Comparison of ENCODE assay signal across 35 cellular contexts in the genomic region with DNA sequence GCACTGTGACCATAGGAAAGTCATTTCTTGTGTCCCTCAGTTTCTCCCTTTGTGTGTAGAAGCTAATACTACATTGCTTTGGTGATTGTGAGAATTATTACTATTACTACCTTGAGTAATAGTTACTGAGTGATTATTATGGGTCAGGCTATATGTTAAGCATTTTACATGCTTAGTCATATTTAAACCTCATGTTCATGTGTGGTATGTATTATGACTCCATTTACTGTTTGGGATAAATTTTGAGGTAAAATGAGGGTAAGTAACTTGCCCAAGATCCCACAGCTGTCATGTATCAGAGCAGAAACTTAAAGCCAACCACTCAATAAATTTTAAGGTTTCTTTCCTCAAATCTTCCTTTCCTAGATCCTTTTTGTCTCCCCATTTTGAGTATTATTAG. TPM values are rescaled to one million over a fixed set of nuclear protein-coding genes. Genes with fewer than 3 reads are reported as not detected.
DNase-seq lines count a peak whose midpoint lies in the region; ATAC-seq and TF ChIP-seq lines count a peak whose summit lies in the region.
"Had no signal": no experiment of that assay in that cellular context is flagged by ENCODE, and none has a peak within 500 bp of the region (broad histone marks: within the 10 kb centered on the region; RNA-seq: fewer than 3 reads in every experiment).

No MANE protein-coding gene starts in this region.

- peak; percentile 46 for ATAC-seq in stimulated activated naive CD8-positive, alpha-beta T cell treated with anti-CD3 and anti-CD28 coated beads, Interleukin-15, amount 100 ng/mL, for 72 hours
- ATAC-seq in stimulated activated naive CD8-positive, alpha-beta T cell treated with anti-CD3 and anti-CD28 coated beads, Interleukin-15, Interleukin-2, amounts not matched to agents 100 U/mL and 50 U/mL, for 24 hours: no peak
- ATAC-seq in activated T-helper 17 cell treated with anti-CD3 and anti-CD28 coated beads, Interleukin-2, amount 50 U/mL, for 72 hours (replicated peaks): peak; percentile 32
- peak; percentile 72 for ATAC-seq in stimulated activated effector memory CD8-positive, alpha-beta T cell treated with anti-CD3 and anti-CD28 coated beads, Interleukin-12 subunit alpha, Interleukin-12 subunit beta, amount 100 ng/mL, for 72 hours
- no peak for ATAC-seq in HG02852 (IDR thresholded peaks at IDR 0.05; ENCODE audit: unreplicated experiment)
- ATAC-seq: A549; CD8-positive, alpha-beta T cell had no signal

- no peak overlapping the region for H3K4me3 Mint-ChIP-seq in activated naive CD8-positive, alpha-beta T cell
- H3K4me3 Mint-ChIP-seq in activated naive CD8-positive, alpha-beta T cell treated with anti-CD3 and anti-CD28 coated beads for 36 hours: no peak overlapping the region
- no peak overlapping the region for H3K4me3 Mint-ChIP-seq in stimulated activated naive CD8-positive, alpha-beta T cell treated with anti-CD3 and anti-CD28 coated beads, Interleukin-15, amount 100 ng/mL, for 72 hours
- no peak overlapping the region for H3K4me3 Mint-ChIP-seq in activated T-helper 17 cell treated with anti-CD3 and anti-CD28 coated beads, Interleukin-2, amount 50 U/mL, for 72 hours
- H3K4me3 Mint-ChIP-seq in stimulated activated effector memory CD8-positive, alpha-beta T cell treated with anti-CD3 and anti-CD28 coated beads, Interleukin-12 subunit alpha, Interleukin-12 subunit beta, amount 100 ng/mL, for 72 hours: no peak overlapping the region
- H3K4me3 Mint-ChIP-seq: B cell; CD14-positive monocyte; CD4-positive, alpha-beta memory T cell; CD4-positive, alpha-beta T cell; CD4-positive, CD25-positive, alpha-beta regulatory T cell; CD8-positive, alpha-beta memory T cell; CD8-positive, alpha-beta T cell had no signal

- peaks cover 2% of the 10 kb centered on the region for H3K4me1 Mint-ChIP-seq in activated naive CD8-positive, alpha-beta T cell (ENCODE audit: low read depth)
- H3K4me1 Mint-ChIP-seq in activated naive CD8-positive, alpha-beta T cell treated with anti-CD3 and anti-CD28 coated beads for 36 hours: peaks cover under 1% of the 10 kb centered on the region
- no peaks in the 10 kb centered on the region for H3K4me1 Mint-ChIP-seq in stimulated activated naive CD8-positive, alpha-beta T cell treated with anti-CD3 and anti-CD28 coated beads, Interleukin-15, amount 100 ng/mL, for 72 hours
- H3K4me1 Mint-ChIP-seq in activated T-helper 17 cell treated with anti-CD3 and anti-CD28 coated beads, Interleukin-2, amount 50 U/mL, for 72 hours: peaks cover 3% of the 10 kb centered on the region
- H3K4me1 Mint-ChIP-seq in stimulated activated effector memory CD8-positive, alpha-beta T cell treated with anti-CD3 and anti-CD28 coated beads, Interleukin-12 subunit alpha, Interleukin-12 subunit beta, amount 100 ng/mL, for 72 hours: peaks cover 12% of the 10 kb centered on the region
- H3K4me1 Mint-ChIP-seq: B cell, CD14-positive monocyte had no signal

- peaks cover 12% of the 10 kb centered on the region for H3K36me3 ChIP-seq in WERI-Rb-1

- no peak overlapping the region for H3K4me3 ChIP-seq in WERI-Rb-1 (ENCODE audit: low read depth, low read length)
- H3K4me3 ChIP-seq: A549; BLaER1; BLaER1 treated with 17β-estradiol and CSF1 and Interleukin-3, amounts not matched to agents 10 nM and 100 nM had no signal

- H3K9me3 Mint-ChIP-seq in activated naive CD8-positive, alpha-beta T cell (ENCODE audit: low read depth): no peaks in the 10 kb centered on the region
- no peaks in the 10 kb centered on the region for H3K9me3 Mint-ChIP-seq in activated naive CD8-positive, alpha-beta T cell treated with anti-CD3 and anti-CD28 coated beads for 36 hours
- H3K9me3 Mint-ChIP-seq in stimulated activated naive CD8-positive, alpha-beta T cell treated with anti-CD3 and anti-CD28 coated beads, Interleukin-15, amount 100 ng/mL, for 72 hours: no peaks in the 10 kb centered on the region
- no peaks in the 10 kb centered on the region for H3K9me3 Mint-ChIP-seq in activated T-helper 17 cell treated with anti-CD3 and anti-CD28 coated beads, Interleukin-2, amount 50 U/mL, for 72 hours
- no peaks in the 10 kb centered on the region for H3K9me3 Mint-ChIP-seq in stimulated activated effector memory CD8-positive, alpha-beta T cell treated with anti-CD3 and anti-CD28 coated beads, Interleukin-12 subunit alpha, Interleukin-12 subunit beta, amount 100 ng/mL, for 72 hours
- H3K9me3 Mint-ChIP-seq: CD4-positive, alpha-beta memory T cell; CD4-positive, alpha-beta T cell; CD8-positive, alpha-beta memory T cell; CD8-positive, alpha-beta T cell had no signal

- no peak for DNase-seq in activated naive CD8-positive, alpha-beta T cell treated with anti-CD3 and anti-CD28 coated beads for 36 hours
- DNase-seq in stimulated activated naive CD8-positive, alpha-beta T cell treated with anti-CD3 and anti-CD28 coated beads, Interleukin-15, amount 100 ng/mL, for 72 hours: no peak
- no peak for DNase-seq in stimulated activated naive CD8-positive, alpha-beta T cell treated with anti-CD3 and anti-CD28 coated beads, Interleukin-15, Interleukin-2, amounts not matched to agents 100 U/mL and 50 U/mL, for 24 hours
- no peak for DNase-seq in stimulated activated effector memory CD8-positive, alpha-beta T cell treated with anti-CD3 and anti-CD28 coated beads, Interleukin-12 subunit alpha, Interleukin-12 subunit beta, amount 100 ng/mL, for 72 hours (ENCODE audit: low spot score in 2 of 2)
- no peak for DNase-seq in WERI-Rb-1
- DNase-seq: 8988T; ACHN; AML-193; BE2C; C1 segment of cervical spinal cord; Caco-2; Calu3; CD4-positive, alpha-beta memory T cell; CD4-positive, alpha-beta T cell; CD4-positive, CD25-positive, alpha-beta regulatory T cell; CD8-positive, alpha-beta memory T cell; CD8-positive, alpha-beta T cell; COR-L47; DMS 273 treated with DMSO at 0.1 percent for 48 hours; DMS153; DMS53; DMS79; DMS79 treated with DMSO at 0.1 percent for 48 hours; DND-41; EL had no signal

- no peak overlapping the region for H3K27ac ChIP-seq in WERI-Rb-1
- H3K27ac ChIP-seq: 22Rv1; A549; BLaER1; BLaER1 treated with 17β-estradiol and CSF1 and Interleukin-3, amounts not matched to agents 10 nM and 100 nM; C4-2B had no signal

- no peaks in the 10 kb centered on the region for H3K9me3 ChIP-seq in WERI-Rb-1 (ENCODE audit: severe bottlenecking)
- H3K9me3 ChIP-seq: A549, BE2C, Caco-2 had no signal

- no peak for TF ChIP-seq CTCF in WERI-Rb-1 (IDR thresholded peaks at IDR 0.05; ENCODE audit: low read depth, low read length)

- H3K27me3 ChIP-seq in WERI-Rb-1 (ENCODE audit: insufficient read depth, low read depth, severe bottlenecking): no peaks in the 10 kb centered on the region
- H3K27me3 ChIP-seq: BE2C; BLaER1; BLaER1 treated with 17β-estradiol and CSF1 and Interleukin-3, amounts not matched to agents 10 nM and 100 nM had no signal

- no peaks in the 10 kb centered on the region for H3K27me3 Mint-ChIP-seq in activated naive CD8-positive, alpha-beta T cell
- H3K27me3 Mint-ChIP-seq in activated naive CD8-positive, alpha-beta T cell treated with anti-CD3 and anti-CD28 coated beads for 36 hours: no peaks in the 10 kb centered on the region
- no peaks in the 10 kb centered on the region for H3K27me3 Mint-ChIP-seq in stimulated activated naive CD8-positive, alpha-beta T cell treated with anti-CD3 and anti-CD28 coated beads, Interleukin-15, amount 100 ng/mL, for 72 hours
- no peaks in the 10 kb centered on the region for H3K27me3 Mint-ChIP-seq in activated T-helper 17 cell treated with anti-CD3 and anti-CD28 coated beads, Interleukin-2, amount 50 U/mL, for 72 hours
- H3K27me3 Mint-ChIP-seq: B cell; CD4-positive, alpha-beta memory T cell; CD4-positive, alpha-beta T cell; CD4-positive, CD25-positive, alpha-beta regulatory T cell; CD8-positive, alpha-beta memory T cell had no signal

- peak overlapping the region; percentile 54 for H3K27ac Mint-ChIP-seq in activated naive CD8-positive, alpha-beta T cell
- H3K27ac Mint-ChIP-seq in activated naive CD8-positive, alpha-beta T cell treated with anti-CD3 and anti-CD28 coated beads for 36 hours: no peak overlapping the region
- H3K27ac Mint-ChIP-seq in stimulated activated naive CD8-positive, alpha-beta T cell treated with anti-CD3 and anti-CD28 coated beads, Interleukin-15, amount 100 ng/mL, for 72 hours: no peak overlapping the region
- H3K27ac Mint-ChIP-seq in activated T-helper 17 cell treated with anti-CD3 and anti-CD28 coated beads, Interleukin-2, amount 50 U/mL, for 72 hours: no peak overlapping the region
- H3K27ac Mint-ChIP-seq in stimulated activated effector memory CD8-positive, alpha-beta T cell treated with anti-CD3 and anti-CD28 coated beads, Interleukin-12 subunit alpha, Interleukin-12 subunit beta, amount 100 ng/mL, for 72 hours: no peak overlapping the region
- H3K27ac Mint-ChIP-seq: B cell; CD14-positive monocyte; CD4-positive, alpha-beta T cell; CD4-positive, CD25-positive, alpha-beta regulatory T cell; CD8-positive, alpha-beta T cell had no signal

- peaks cover 22% of the 10 kb centered on the region for H3K36me3 Mint-ChIP-seq in activated naive CD8-positive, alpha-beta T cell
- H3K36me3 Mint-ChIP-seq in activated naive CD8-positive, alpha-beta T cell treated with anti-CD3 and anti-CD28 coated beads for 36 hours: peaks cover 20% of the 10 kb centered on the region
- peaks cover 40% of the 10 kb centered on the region for H3K36me3 Mint-ChIP-seq in activated T-helper 17 cell treated with anti-CD3 and anti-CD28 coated beads, Interleukin-2, amount 50 U/mL, for 72 hours (ENCODE audit: low read depth)
- peaks cover 18% of the 10 kb centered on the region for H3K36me3 Mint-ChIP-seq in stimulated activated effector memory CD8-positive, alpha-beta T cell treated with anti-CD3 and anti-CD28 coated beads, Interleukin-12 subunit alpha, Interleukin-12 subunit beta, amount 100 ng/mL, for 72 hours

RNA-seq across cellular contexts. Expression of a gene that starts 28.3 kb away (rescaled TPM):
- 10 to 100 TPM; 10.7 to 13.0 TPM for total RNA-seq in activated naive CD8-positive, alpha-beta T cell treated with anti-CD3 and anti-CD28 coated beads for 36 hours
- total RNA-seq in activated T-helper 17 cell treated with anti-CD3 and anti-CD28 coated beads, Interleukin-2, amount 50 U/mL, for 72 hours: 10 to 100 TPM; 10.8 to 16.2 TPM

RNA-seq across cellular contexts. Expression of a gene that starts 28.4 kb away (rescaled TPM):
- 1 to 10 TPM in 1 of 2 experiments, under 1 TPM in 1; 0.76 to 1.0 TPM for total RNA-seq in activated naive CD8-positive, alpha-beta T cell treated with anti-CD3 and anti-CD28 coated beads for 36 hours
- 1 to 10 TPM in 1 of 2 donors, under 1 TPM in 1; 0.97 to 1.1 TPM for total RNA-seq in activated T-helper 17 cell treated with anti-CD3 and anti-CD28 coated beads, Interleukin-2, amount 50 U/mL, for 72 hours

Comparison
In these comparisons a context has a peak if more than half of its experiments do, and no peak if none do; other contexts are left out.
1. ATAC-seq: peak in stimulated activated naive CD8-positive, alpha-beta T cell treated with anti-CD3 and anti-CD28 coated beads, Interleukin-15, amount 100 ng/mL, for 72 hours (single experiment), activated T-helper 17 cell treated with anti-CD3 and anti-CD28 coated beads, Interleukin-2, amount 50 U/mL, for 72 hours (single experiment) and stimulated activated effector memory CD8-positive, alpha-beta T cell treated with anti-CD3 and anti-CD28 coated beads, Interleukin-12 subunit alpha, Interleukin-12 subunit beta, amount 100 ng/mL, for 72 hours (single experiment); none in stimulated activated naive CD8-positive, alpha-beta T cell treated with anti-CD3 and anti-CD28 coated beads, Interleukin-15, Interleukin-2, amounts not matched to agents 100 U/mL and 50 U/mL, for 24 hours (single experiment) and HG02852 (single experiment).